ENCODE assay signal across 1 cellular context in the genomic region with DNA sequence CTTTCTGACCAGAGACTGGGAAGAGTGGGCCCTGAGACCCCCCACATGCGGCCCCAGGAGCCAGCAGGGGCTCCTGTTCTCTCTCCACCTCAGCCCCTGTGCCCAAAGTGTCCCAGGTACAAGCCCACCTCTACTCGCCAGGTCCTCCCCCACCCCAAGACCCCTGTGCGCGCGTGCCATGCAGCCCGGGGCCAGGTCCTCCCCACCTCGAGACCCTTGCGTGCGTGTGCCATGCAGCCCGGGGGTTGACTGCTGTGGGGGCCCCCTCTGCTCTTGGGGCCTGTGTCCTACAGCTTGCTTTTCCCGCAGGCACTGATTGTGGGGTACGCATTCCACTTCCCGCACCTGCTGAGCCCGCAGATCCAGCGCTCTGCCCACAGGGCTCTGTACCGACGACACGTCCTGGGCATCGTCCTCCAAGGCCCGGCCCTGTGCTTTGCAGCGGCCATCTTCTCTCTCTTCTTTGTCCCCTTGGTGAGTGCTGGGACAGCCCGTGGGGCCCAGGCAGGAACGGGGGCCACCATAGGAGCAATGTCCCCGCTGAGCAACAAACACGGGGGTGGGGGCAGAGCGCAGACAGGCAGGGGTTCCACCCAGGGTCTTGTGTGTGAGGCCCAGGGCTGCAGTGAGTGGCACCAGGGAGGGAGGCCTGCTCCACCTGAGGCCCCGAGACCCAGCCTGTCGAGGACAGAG.
TF ChIP-seq lines count a peak whose summit lies in the region.

No MANE protein-coding gene starts in this region.

TF ChIP-seq in K562, 482 proteins besides CTCF, POLR2A, EP300 and RAD21:
- peak; percentile 49; the same call in 1 of the 2 replicates for TF ChIP-seq POLR2G (IDR thresholded peaks at IDR 0.05; ENCODE audit: low read depth, low read length)
- TF ChIP-seq, protein P1, sequence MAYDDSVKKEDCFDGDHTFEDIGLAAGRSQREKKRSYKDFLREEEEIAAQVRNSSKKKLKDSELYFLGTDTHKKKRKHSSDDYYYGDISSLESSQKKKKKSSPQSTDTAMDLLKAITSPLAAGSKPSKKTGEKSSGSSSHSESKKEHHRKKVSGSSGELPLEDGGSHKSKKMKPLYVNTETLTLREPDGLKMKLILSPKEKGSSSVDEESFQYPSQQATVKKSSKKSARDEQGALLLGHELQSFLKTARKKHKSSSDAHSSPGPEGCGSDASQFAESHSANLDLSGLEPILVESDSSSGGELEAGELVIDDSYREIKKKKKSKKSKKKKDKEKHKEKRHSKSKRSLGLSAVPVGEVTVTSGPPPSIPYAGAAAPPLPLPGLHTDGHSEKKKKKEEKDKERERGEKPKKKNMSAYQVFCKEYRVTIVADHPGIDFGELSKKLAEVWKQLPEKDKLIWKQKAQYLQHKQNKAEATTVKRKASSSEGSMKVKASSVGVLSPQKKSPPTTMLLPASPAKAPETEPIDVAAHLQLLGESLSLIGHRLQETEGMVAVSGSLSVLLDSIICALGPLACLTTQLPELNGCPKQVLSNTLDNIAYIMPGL (CRISPR knock-in tag; IDR thresholded peaks at IDR 0.05): no peak
